In genomic region chr3:12965999-12966846, GRCh38 we compare ENCODE assay signal across 8 cellular contexts.
A peak's percentile ranks its signal among the peaks of the same experiment; 100 is the strongest.
DNase-seq lines count a peak whose midpoint lies in the region; TF ChIP-seq lines count a peak whose summit lies in the region.

No MANE protein-coding gene starts in this region.

- CTCF ChIA-PET in GM10248 (lab: Yijun Ruan, JAX): interaction anchor here (0.9 to 15.2 kb wide), 9 partner anchors 16 to 126 kb away, joined by 3 to 163 read pairs (median 3); no protein-coding TSS in a partner anchor

- H3K9me2 ChIP-seq in Loucy (replicated peaks; ENCODE audit: low read depth, low read length) (no peaks in the 10 kb centered on the region), Karpas-422 (replicated peaks; ENCODE audit: insufficient read depth, low read length) (no peaks in the 10 kb centered on the region)

- DNase-seq in choroid plexus epithelial cell (ENCODE audit: low read depth): no peak
- peak; percentile 24 for DNase-seq in myocyte (ENCODE audit: low read depth)
- DNase-seq in DMS153 (lab: John Stamatoyannopoulos, UW): no peak
- no peak for DNase-seq in GM10248 (ENCODE audit: extremely low spot score)
- no peak for DNase-seq in Karpas-422
- DNase-seq in activated naive CD4-positive, alpha-beta T cell (lab: John Stamatoyannopoulos, UW): no peak

- peak overlapping the region; percentile 67 for H3K4me2 ChIP-seq in Loucy (ENCODE audit: low read depth, low read length, poor library complexity, severe bottlenecking)
- H3K4me2 ChIP-seq in Karpas-422 (ENCODE audit: low read depth, low read length, poor library complexity, severe bottlenecking): no peak overlapping the region

- peak overlapping the region; percentile 64 for H3K9ac ChIP-seq in Loucy (ENCODE audit: low read depth, low read length, poor library complexity, severe bottlenecking)
- H3K9ac ChIP-seq in Karpas-422 (ENCODE audit: low read length): no peak overlapping the region

- no peak overlapping the region for H2AFZ ChIP-seq in Loucy (ENCODE audit: low read length)
- no peak overlapping the region for H2AFZ ChIP-seq in Karpas-422 (ENCODE audit: low read length)

- H3F3A ChIP-seq in Loucy (ENCODE audit: low read depth): no peaks in the 10 kb centered on the region

- no peak for TF ChIP-seq CTCF in 22Rv1 (IDR thresholded peaks at IDR 0.05)
- no peak for TF ChIP-seq CTCF in Loucy (conservative IDR thresholded peaks at IDR 0.05; ENCODE audit: low read length)
- TF ChIP-seq CTCF in choroid plexus epithelial cell (conservative IDR thresholded peaks at IDR 0.05; ENCODE audit: low read depth, low read length): no peak
- TF ChIP-seq CTCF in GM10248 (IDR thresholded peaks at IDR 0.05; ENCODE audit: control extremely low read depth, extremely low read depth, low read depth, missing control alignments): no peak

- peaks cover 17% of the 10 kb centered on the region for H4K20me1 ChIP-seq in Loucy (ENCODE audit: insufficient read depth, low read length, poor library complexity, severe bottlenecking)
- peaks cover 58% of the 10 kb centered on the region; the same call in 1 of the 2 replicates for H4K20me1 ChIP-seq in Karpas-422 (ENCODE audit: insufficient read depth, low read depth, low read length)

- POLR2A ChIA-PET in GM10248 (lab: Yijun Ruan, JAX): no interaction called here

- H3K4me1 ChIP-seq in Loucy (ENCODE audit: insufficient read depth, low read length, poor library complexity, severe bottlenecking) (peaks cover 78% of the 10 kb centered on the region), Karpas-422 (ENCODE audit: low read length) (no peaks in the 10 kb centered on the region)

- H3K27ac ChIP-seq in 22Rv1 (peak overlapping the region; percentile 83), Karpas-422 (ENCODE audit: low read length) (no peak overlapping the region)

- H3K4me3 ChIP-seq in Loucy (ENCODE audit: low read length, poor library complexity, severe bottlenecking): peak overlapping the region; percentile 69
- peak overlapping the region; percentile 76 for H3K4me3 ChIP-seq in choroid plexus epithelial cell (ENCODE audit: low read depth, low read length)
- H3K4me3 ChIP-seq in Karpas-422 (ENCODE audit: low read length): no peak overlapping the region

- H3K9me3 ChIP-seq in Loucy (ENCODE audit: insufficient read depth, low read depth, low read length): no peaks in the 10 kb centered on the region
- no peaks in the 10 kb centered on the region for H3K9me3 ChIP-seq in Karpas-422 (ENCODE audit: low read length)

- H3K27me3 ChIP-seq in Loucy (ENCODE audit: insufficient read depth, low read length, poor library complexity, severe bottlenecking) (no peaks in the 10 kb centered on the region), Karpas-422 (ENCODE audit: low read length) (no peaks in the 10 kb centered on the region)

- H3K79me2 ChIP-seq in Loucy (ENCODE audit: insufficient read depth, low read length) (peaks cover 94% of the 10 kb centered on the region), Karpas-422 (ENCODE audit: low read length) (no peaks in the 10 kb centered on the region)

- no peaks in the 10 kb centered on the region; the same call in 1 of the 2 replicates for H3K36me3 ChIP-seq in Loucy (ENCODE audit: insufficient read depth, low read length)
- no peaks in the 10 kb centered on the region for H3K36me3 ChIP-seq in Karpas-422 (ENCODE audit: insufficient read depth, low read length)
